Comparison of ENCODE assay signal across 1 cellular context in genomic region chr12:57086951-57087688, GRCh38.
TF ChIP-seq lines count a peak whose summit lies in the region.

No MANE protein-coding gene starts in this region.

TF ChIP-seq in GM23338, 12 proteins besides CTCF, POLR2A, EP300 and RAD21 (continued from another document):
- TF ChIP-seq EZH2phosphoT487 (IDR thresholded peaks at IDR 0.05; ENCODE audit: unreplicated experiment), result no peak
- TF ChIP-seq STAT1 (IDR thresholded peaks at IDR 0.05; ENCODE audit: unreplicated experiment), result no peak
- no peak for TF ChIP-seq POLR2AphosphoS5 (IDR thresholded peaks at IDR 0.05; ENCODE audit: low read depth)
- no peak for TF ChIP-seq JUNB (IDR thresholded peaks at IDR 0.05; ENCODE audit: unreplicated experiment)
- TF ChIP-seq ZNF462 (CRISPR knock-in tag; IDR thresholded peaks at IDR 0.05), result no peak
- no peak for TF ChIP-seq EZH2 (IDR thresholded peaks at IDR 0.05; ENCODE audit: low read depth, unreplicated experiment)
- no peak for TF ChIP-seq NANOG (IDR thresholded peaks at IDR 0.05; ENCODE audit: borderline replicate concordance)
- TF ChIP-seq REST (IDR thresholded peaks at IDR 0.05; ENCODE audit: unreplicated experiment), result no peak
- no peak for TF ChIP-seq ZNF331 (CRISPR knock-in tag; IDR thresholded peaks at IDR 0.05; ENCODE audit: low read depth)
TF ChIP-seq in GM23338: peak in this region for 0.
